8 cellular contexts compared by ENCODE assay signal in genomic region chr17:71638668-71639067, GRCh38.
"Had no signal": no experiment of that assay in that cellular context is flagged by ENCODE, and none has a peak within 500 bp of the region (broad histone marks: within the 10 kb centered on the region; RNA-seq: fewer than 3 reads in every experiment).

No MANE protein-coding gene starts in this region.

- ATAC-seq: GM23338, HCT116, HepG2 had no signal

- H3K9me3 ChIP-seq: HAP-1 had no signal

- H3K4me1 ChIP-seq: HAP-1 had no signal

- DNase-seq: H7, HFFc6 had no signal

- H3K4me3 ChIP-seq: GM23338, HAP-1 had no signal

- FAIRE-seq: H1, HepG2 had no signal

- H3K27ac ChIP-seq: HL-60 had no signal

- H3K36me3 ChIP-seq: HAP-1 had no signal
